ENCODE assay signal across 1 cellular context in the genomic region with DNA sequence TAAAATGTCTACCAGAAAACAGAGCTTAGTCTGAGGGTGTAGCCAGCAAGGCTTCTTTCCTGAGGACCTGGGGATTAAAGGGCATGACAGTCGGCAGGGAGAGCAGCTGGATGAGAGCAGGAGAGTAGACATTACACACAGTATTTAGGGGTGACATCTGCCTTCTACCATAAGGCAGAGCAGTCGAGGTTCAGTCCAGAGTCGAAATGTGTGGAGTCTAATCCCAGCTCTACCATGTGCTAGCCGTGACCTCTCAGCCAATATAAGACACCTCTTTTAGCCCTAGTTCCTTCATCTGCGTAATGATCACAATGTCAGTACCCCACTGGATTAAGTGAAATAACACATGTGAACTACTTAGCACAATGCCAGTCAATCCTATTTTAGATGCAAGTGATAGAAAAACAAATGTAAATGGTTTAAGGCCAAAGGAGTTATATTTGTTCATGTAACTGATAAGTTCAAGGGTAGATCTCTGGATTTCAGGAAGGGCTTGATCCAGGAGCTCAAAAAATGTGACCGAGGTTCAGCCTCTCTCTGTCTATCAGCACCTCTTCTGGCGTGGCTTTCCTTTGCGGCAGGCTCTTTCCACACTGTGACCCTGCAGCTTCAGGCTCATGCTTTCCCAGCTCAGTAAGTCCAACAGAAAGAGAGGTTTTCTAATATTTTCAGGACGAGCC.
TF ChIP-seq lines count a peak whose summit lies in the region.

No MANE protein-coding gene starts in this region.

TF ChIP-seq in HepG2, 621 proteins besides CTCF, POLR2A, EP300 and RAD21 (continued from another document):
- TF ChIP-seq, protein P1, sequence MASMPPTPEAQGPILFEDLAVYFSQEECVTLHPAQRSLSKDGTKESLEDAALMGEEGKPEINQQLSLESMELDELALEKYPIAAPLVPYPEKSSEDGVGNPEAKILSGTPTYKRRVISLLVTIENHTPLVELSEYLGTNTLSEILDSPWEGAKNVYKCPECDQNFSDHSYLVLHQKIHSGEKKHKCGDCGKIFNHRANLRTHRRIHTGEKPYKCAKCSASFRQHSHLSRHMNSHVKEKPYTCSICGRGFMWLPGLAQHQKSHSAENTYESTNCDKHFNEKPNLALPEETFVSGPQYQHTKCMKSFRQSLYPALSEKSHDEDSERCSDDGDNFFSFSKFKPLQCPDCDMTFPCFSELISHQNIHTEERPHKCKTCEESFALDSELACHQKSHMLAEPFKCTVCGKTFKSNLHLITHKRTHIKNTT (CRISPR knock-in tag; IDR thresholded peaks at IDR 0.05) = no peak
- no peak for TF ChIP-seq NR2F2 (IDR thresholded peaks at IDR 0.05; ENCODE audit: borderline replicate concordance, low read depth)
